ENCODE assay signal across 13 cellular contexts in genomic region chr3:179036626-179037300, GRCh38. TPM values are rescaled to one million over a fixed set of nuclear protein-coding genes. Genes with fewer than 3 reads are reported as not detected.
DNase-seq lines count a peak whose midpoint lies in the region; FAIRE-seq and TF ChIP-seq lines count a peak whose summit lies in the region.
"Had no signal": no experiment of that assay in that cellular context is flagged by ENCODE, and none has a peak within 500 bp of the region (broad histone marks: within the 10 kb centered on the region; RNA-seq: fewer than 3 reads in every experiment).

No MANE protein-coding gene starts in this region.

- FAIRE-seq in RCC 7860 (lab: Jason Lieb, UNC): no peak

- intact Hi-C loops in esophagus squamous epithelium (cut with DNase I): no loop called here

- WGBS in esophagus squamous epithelium, 2 donors: 65 to 79% methylated on average over 10 of the region's 10 CpGs

- peak overlapping the region; percentile 86; the same call in 1 of the 2 replicates for H3K27ac ChIP-seq in SK-N-MC
- peak overlapping the region in 3 of 4 donors; percentile 15 to 45 (median 25) for H3K27ac ChIP-seq in esophagus squamous epithelium
- H3K27ac ChIP-seq in temporal lobe (ENCODE audit: low read depth, low read length): peak overlapping the region; percentile 13
- H3K27ac ChIP-seq: right lobe of liver, VCaP had no signal

- DNase-seq in activated naive CD4-positive, alpha-beta T cell treated with anti-CD3 and anti-CD28 coated beads, Interleukin-2, amount 10 ng/mL, durations not matched to agents 7 days and 5 days: no peak
- DNase-seq in activated naive CD4-positive, alpha-beta T cell treated with Interleukin-2 at 50 U/mL for 16 hours: no peak
- DNase-seq in SK-N-MC (ENCODE audit: low read depth, low spot score): no peak
- DNase-seq in esophagus squamous epithelium (lab: John Stamatoyannopoulos, UW): no peak
- no peak for DNase-seq in iPS-NIHi11 (ENCODE audit: low spot score)
- no peak for DNase-seq in AML-193 (lab: John Stamatoyannopoulos, UW)
- no peak for DNase-seq in RCC 7860 (ENCODE audit: low spot score)
- DNase-seq: DMS79, NCI-H2171 treated with DMSO at 0.1 percent for 48 hours, right lobe of liver, SIG-M5 had no signal

- no peaks in the 10 kb centered on the region for H3K9me3 ChIP-seq in SK-N-MC (ENCODE audit: low read depth, low read length)
- H3K9me3 ChIP-seq in esophagus squamous epithelium: no peaks in the 10 kb centered on the region
- H3K9me3 ChIP-seq: right lobe of liver had no signal

- CTCF ChIA-PET in activated naive CD4-positive, alpha-beta T cell treated with anti-CD3 and anti-CD28 coated beads, Interleukin-2, amount 10 ng/mL, durations not matched to agents 7 days and 5 days (lab: Charles Lee): interaction anchor here (1.4 to 1.5 kb wide), 3 partner anchors 10 to 279 kb away, joined by 4 to 7 read pairs (median 6); no protein-coding TSS in a partner anchor

- peak overlapping the region; percentile 91 for H3K27ac Mint-ChIP-seq in activated naive CD4-positive, alpha-beta T cell treated with anti-CD3 and anti-CD28 coated beads, Interleukin-2, amount 10 ng/mL, durations not matched to agents 7 days and 5 days

- no peaks in the 10 kb centered on the region for H3K27me3 ChIP-seq in esophagus squamous epithelium
- H3K27me3 ChIP-seq: right lobe of liver had no signal

- TF ChIP-seq POLR2A in esophagus squamous epithelium (IDR thresholded peaks at IDR 0.05): no peak

- no peaks in the 10 kb centered on the region for H3K27me3 Mint-ChIP-seq in activated naive CD4-positive, alpha-beta T cell treated with anti-CD3 and anti-CD28 coated beads, Interleukin-2, amount 10 ng/mL, durations not matched to agents 7 days and 5 days

- no peak overlapping the region for H3K4me3 Mint-ChIP-seq in activated naive CD4-positive, alpha-beta T cell treated with anti-CD3 and anti-CD28 coated beads, Interleukin-2, amount 10 ng/mL, durations not matched to agents 7 days and 5 days

- H3K4me3 ChIP-seq in SK-N-MC (peak overlapping the region; percentile 49), esophagus squamous epithelium (no peak overlapping the region)
- H3K4me3 ChIP-seq: right lobe of liver had no signal

- H3K4me1 Mint-ChIP-seq in activated naive CD4-positive, alpha-beta T cell treated with anti-CD3 and anti-CD28 coated beads, Interleukin-2, amount 10 ng/mL, durations not matched to agents 7 days and 5 days: peaks cover 3% of the 10 kb centered on the region

- H3K36me3 Mint-ChIP-seq in activated naive CD4-positive, alpha-beta T cell treated with anti-CD3 and anti-CD28 coated beads, Interleukin-2, amount 10 ng/mL, durations not matched to agents 7 days and 5 days: peaks cover 38% of the 10 kb centered on the region

- peaks cover 0 to 13% (median 6%) of the 10 kb centered on the region in 3 donors for H3K4me1 ChIP-seq in esophagus squamous epithelium
- H3K4me1 ChIP-seq: right lobe of liver had no signal

- peaks cover 7% of the 10 kb centered on the region for H3K9me3 Mint-ChIP-seq in activated naive CD4-positive, alpha-beta T cell treated with anti-CD3 and anti-CD28 coated beads, Interleukin-2, amount 10 ng/mL, durations not matched to agents 7 days and 5 days

- H3K36me3 ChIP-seq in SK-N-MC (ENCODE audit: insufficient read depth, low read length) (no peaks in the 10 kb centered on the region), esophagus squamous epithelium (no peaks in the 10 kb centered on the region)
- H3K36me3 ChIP-seq: right lobe of liver had no signal

- no peak overlapping the region for H3K9ac ChIP-seq in SK-N-MC (ENCODE audit: insufficient read length)

- TF ChIP-seq CTCF in esophagus squamous epithelium (IDR thresholded peaks at IDR 0.05): no peak

RNA-seq across cellular contexts. Expression of gene ZMAT3, which starts 34.8 kb away (rescaled TPM):
- 1 to 10 TPM; 5.3 to 9.2 (median 6.8) TPM for total RNA-seq in esophagus squamous epithelium
- 10.8 TPM for total RNA-seq in temporal lobe

Comparison
In these comparisons a context has a peak if more than half of its experiments do, and no peak if none do; other contexts are left out.
1. H3K27ac ChIP-seq: peak in every context shown above with its lines; median percentile 86 in SK-N-MC; 25 in esophagus squamous epithelium; 13 in temporal lobe.